In genomic region chr21:38775733-38776132, GRCh38 we compare ENCODE assay signal across 22 cellular contexts.
"Had no signal": no experiment of that assay in that cellular context is flagged by ENCODE, and none has a peak within 500 bp of the region (broad histone marks: within the 10 kb centered on the region; RNA-seq: fewer than 3 reads in every experiment).

No MANE protein-coding gene starts in this region.

- H3K27me3 ChIP-seq: hepatocyte, sigmoid colon, tibial nerve, uterus had no signal

- H3K27ac ChIP-seq: hepatocyte, lower lobe of right lung, sigmoid colon, tibial nerve, uterus had no signal

- H2AFZ ChIP-seq: hepatocyte had no signal

- H3K36me3 ChIP-seq: lower lobe of right lung, sigmoid colon, tibial nerve, uterus had no signal

- H3K79me2 ChIP-seq: hepatocyte had no signal

- DNase-seq: activated CD4-positive, alpha-beta T cell treated with anti-CD3 and anti-CD28 coated beads, Interleukin-2, amount 10 ng/mL, durations not matched to agents 7 days and 5 days; activated CD8-positive, alpha-beta memory T cell treated with anti-CD3 and anti-CD28 coated beads, Interleukin-2, amount 50 U/mL, for 48 hours; activated effector memory CD4-positive, alpha-beta T cell treated with Interleukin-2 at 50 U/mL for 16 hours; activated naive CD4-positive, alpha-beta T cell treated with anti-CD3 and anti-CD28 coated beads, Interleukin-2, amount 10 ng/mL, durations not matched to agents 7 days and 5 days; activated naive CD8-positive, alpha-beta T cell treated with anti-CD3 and anti-CD28 coated beads, Interleukin-2, amount 50 U/mL, for 24 hours; activated T-cell treated with anti-CD3 and anti-CD28 coated beads, Interleukin-2, amount 50 U/mL, for 48 hours; cerebellar nuclear complex; cortex of kidney; effector CD8-positive, alpha-beta T cell; lower lobe of right lung; nephron progenitor cell; nucleus accumbens; sigmoid colon; stimulated activated CD4-positive, alpha-beta T cell treated with anti-CD3 and anti-CD28 coated beads, Interleukin-1b, Interleukin-23, amount 100 ng/mL, for 48 hours; stimulated activated CD8-positive, alpha-beta memory T cell treated with anti-CD3 and anti-CD28 coated beads, Interleukin-4, amount 100 ng/mL, for 48 hours; stimulated activated naive CD4-positive, alpha-beta T cell; T-helper 1 cell; uterus had no signal

- H3K4me3 ChIP-seq: hepatocyte, lower lobe of right lung, sigmoid colon, tibial nerve, uterus had no signal

- H3K9me3 ChIP-seq: uterus had no signal

- H3K4me2 ChIP-seq: hepatocyte had no signal

- ATAC-seq: activated CD4-positive, CD25-positive, alpha-beta regulatory T cell treated with anti-CD3 and anti-CD28 coated beads, Interleukin-2, amount 50 U/mL, for 24 hours; activated naive CD8-positive, alpha-beta T cell treated with anti-CD3 and anti-CD28 coated beads, Interleukin-2, amount 50 U/mL, for 24 hours; esophagus mucosa; lower lobe of right lung had no signal
